Comparison of ENCODE assay signal across 1 cellular context in genomic region chr14:102900631-102901571, GRCh38.
TF ChIP-seq lines count a peak whose summit lies in the region.

No MANE protein-coding gene starts in this region.

TF ChIP-seq in GM12878, 131 proteins besides CTCF, POLR2A, EP300 and RAD21 (continued from another document and continues in another):
- TF ChIP-seq, protein P1, sequence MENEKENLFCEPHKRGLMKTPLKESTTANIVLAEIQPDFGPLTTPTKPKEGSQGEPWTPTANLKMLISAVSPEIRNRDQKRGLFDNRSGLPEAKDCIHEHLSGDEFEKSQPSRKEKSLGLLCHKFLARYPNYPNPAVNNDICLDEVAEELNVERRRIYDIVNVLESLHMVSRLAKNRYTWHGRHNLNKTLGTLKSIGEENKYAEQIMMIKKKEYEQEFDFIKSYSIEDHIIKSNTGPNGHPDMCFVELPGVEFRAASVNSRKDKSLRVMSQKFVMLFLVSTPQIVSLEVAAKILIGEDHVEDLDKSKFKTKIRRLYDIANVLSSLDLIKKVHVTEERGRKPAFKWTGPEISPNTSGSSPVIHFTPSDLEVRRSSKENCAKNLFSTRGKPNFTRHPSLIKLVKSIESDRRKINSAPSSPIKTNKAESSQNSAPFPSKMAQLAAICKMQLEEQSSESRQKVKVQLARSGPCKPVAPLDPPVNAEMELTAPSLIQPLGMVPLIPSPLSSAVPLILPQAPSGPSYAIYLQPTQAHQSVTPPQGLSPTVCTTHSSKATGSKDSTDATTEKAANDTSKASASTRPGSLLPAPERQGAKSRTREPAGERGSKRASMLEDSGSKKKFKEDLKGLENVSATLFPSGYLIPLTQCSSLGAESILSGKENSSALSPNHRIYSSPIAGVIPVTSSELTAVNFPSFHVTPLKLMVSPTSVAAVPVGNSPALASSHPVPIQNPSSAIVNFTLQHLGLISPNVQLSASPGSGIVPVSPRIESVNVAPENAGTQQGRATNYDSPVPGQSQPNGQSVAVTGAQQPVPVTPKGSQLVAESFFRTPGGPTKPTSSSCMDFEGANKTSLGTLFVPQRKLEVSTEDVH (IDR thresholded peaks at IDR 0.05; ENCODE audit: low read depth, partially characterized antibody): no peak
- TF ChIP-seq CEBPB (IDR thresholded peaks at IDR 0.05; ENCODE audit: borderline replicate concordance in 1 of 2, low read depth in 2 of 2, low read length in 2 of 2): no peak
- TF ChIP-seq, protein P2, sequence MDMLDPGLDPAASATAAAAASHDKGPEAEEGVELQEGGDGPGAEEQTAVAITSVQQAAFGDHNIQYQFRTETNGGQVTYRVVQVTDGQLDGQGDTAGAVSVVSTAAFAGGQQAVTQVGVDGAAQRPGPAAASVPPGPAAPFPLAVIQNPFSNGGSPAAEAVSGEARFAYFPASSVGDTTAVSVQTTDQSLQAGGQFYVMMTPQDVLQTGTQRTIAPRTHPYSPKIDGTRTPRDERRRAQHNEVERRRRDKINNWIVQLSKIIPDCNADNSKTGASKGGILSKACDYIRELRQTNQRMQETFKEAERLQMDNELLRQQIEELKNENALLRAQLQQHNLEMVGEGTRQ (IDR thresholded peaks at IDR 0.05; ENCODE audit: borderline replicate concordance, low read depth, low read length): no peak
- TF ChIP-seq SREBF2 (IDR thresholded peaks at IDR 0.05; ENCODE audit: low read length): no peak
- TF ChIP-seq ZZZ3 (IDR thresholded peaks at IDR 0.05; ENCODE audit: control insufficient read depth, insufficient read length, low read depth): no peak
- TF ChIP-seq IRF4 (IDR thresholded peaks at IDR 0.05; ENCODE audit: low read depth, low read length): 0 out of 2 replicates have a peak, but pooled peaks have one; percentile 17
- no peak for TF ChIP-seq SPI1 (IDR thresholded peaks at IDR 0.05; ENCODE audit: borderline replicate concordance, insufficient read depth, low read depth, low read length)
- TF ChIP-seq ZBTB4 (CRISPR knock-in tag; IDR thresholded peaks at IDR 0.05): no peak
- no peak for TF ChIP-seq TAF1 (IDR thresholded peaks at IDR 0.05; ENCODE audit: borderline replicate concordance, low read depth, low read length)
- 0 out of 3 replicates have a peak, but pooled peaks of 1 of the 2 experiments have one; percentile 22 for TF ChIP-seq EGR1 (IDR thresholded peaks at IDR 0.05; ENCODE audit: borderline replicate concordance in 1 of 2, low read depth in 2 of 2, low read length in 2 of 2)
- no peak for TF ChIP-seq SREBF1 (IDR thresholded peaks at IDR 0.05; ENCODE audit: low read length)
- TF ChIP-seq IKZF1 (conservative IDR thresholded peaks at IDR 0.05): no peak
- no peak for TF ChIP-seq STAT3 (IDR thresholded peaks at IDR 0.05; ENCODE audit: low read depth, low read length)
- no peak for TF ChIP-seq BRCA1 (IDR thresholded peaks at IDR 0.05; ENCODE audit: low read depth, low read length)
- TF ChIP-seq, protein P3, sequence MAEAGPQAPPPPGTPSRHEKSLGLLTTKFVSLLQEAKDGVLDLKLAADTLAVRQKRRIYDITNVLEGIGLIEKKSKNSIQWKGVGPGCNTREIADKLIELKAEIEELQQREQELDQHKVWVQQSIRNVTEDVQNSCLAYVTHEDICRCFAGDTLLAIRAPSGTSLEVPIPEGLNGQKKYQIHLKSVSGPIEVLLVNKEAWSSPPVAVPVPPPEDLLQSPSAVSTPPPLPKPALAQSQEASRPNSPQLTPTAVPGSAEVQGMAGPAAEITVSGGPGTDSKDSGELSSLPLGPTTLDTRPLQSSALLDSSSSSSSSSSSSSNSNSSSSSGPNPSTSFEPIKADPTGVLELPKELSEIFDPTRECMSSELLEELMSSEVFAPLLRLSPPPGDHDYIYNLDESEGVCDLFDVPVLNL (IDR thresholded peaks at IDR 0.05; ENCODE audit: low read depth, low read length): no peak
- TF ChIP-seq NFXL1 (IDR thresholded peaks at IDR 0.05; ENCODE audit: borderline replicate concordance): no peak
- peak; percentile 54; the same call in 1 of the 2 replicates for TF ChIP-seq GATAD2B (conservative IDR thresholded peaks at IDR 0.05; ENCODE audit: low read depth)
- TF ChIP-seq, protein P4, sequence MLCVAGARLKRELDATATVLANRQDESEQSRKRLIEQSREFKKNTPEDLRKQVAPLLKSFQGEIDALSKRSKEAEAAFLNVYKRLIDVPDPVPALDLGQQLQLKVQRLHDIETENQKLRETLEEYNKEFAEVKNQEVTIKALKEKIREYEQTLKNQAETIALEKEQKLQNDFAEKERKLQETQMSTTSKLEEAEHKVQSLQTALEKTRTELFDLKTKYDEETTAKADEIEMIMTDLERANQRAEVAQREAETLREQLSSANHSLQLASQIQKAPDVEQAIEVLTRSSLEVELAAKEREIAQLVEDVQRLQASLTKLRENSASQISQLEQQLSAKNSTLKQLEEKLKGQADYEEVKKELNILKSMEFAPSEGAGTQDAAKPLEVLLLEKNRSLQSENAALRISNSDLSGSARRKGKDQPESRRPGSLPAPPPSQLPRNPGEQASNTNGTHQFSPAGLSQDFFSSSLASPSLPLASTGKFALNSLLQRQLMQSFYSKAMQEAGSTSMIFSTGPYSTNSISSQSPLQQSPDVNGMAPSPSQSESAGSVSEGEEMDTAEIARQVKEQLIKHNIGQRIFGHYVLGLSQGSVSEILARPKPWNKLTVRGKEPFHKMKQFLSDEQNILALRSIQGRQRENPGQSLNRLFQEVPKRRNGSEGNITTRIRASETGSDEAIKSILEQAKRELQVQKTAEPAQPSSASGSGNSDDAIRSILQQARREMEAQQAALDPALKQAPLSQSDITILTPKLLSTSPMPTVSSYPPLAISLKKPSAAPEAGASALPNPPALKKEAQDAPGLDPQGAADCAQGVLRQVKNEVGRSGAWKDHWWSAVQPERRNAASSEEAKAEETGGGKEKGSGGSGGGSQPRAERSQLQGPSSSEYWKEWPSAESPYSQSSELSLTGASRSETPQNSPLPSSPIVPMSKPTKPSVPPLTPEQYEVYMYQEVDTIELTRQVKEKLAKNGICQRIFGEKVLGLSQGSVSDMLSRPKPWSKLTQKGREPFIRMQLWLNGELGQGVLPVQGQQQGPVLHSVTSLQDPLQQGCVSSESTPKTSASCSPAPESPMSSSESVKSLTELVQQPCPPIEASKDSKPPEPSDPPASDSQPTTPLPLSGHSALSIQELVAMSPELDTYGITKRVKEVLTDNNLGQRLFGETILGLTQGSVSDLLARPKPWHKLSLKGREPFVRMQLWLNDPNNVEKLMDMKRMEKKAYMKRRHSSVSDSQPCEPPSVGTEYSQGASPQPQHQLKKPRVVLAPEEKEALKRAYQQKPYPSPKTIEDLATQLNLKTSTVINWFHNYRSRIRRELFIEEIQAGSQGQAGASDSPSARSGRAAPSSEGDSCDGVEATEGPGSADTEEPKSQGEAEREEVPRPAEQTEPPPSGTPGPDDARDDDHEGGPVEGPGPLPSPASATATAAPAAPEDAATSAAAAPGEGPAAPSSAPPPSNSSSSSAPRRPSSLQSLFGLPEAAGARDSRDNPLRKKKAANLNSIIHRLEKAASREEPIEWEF (IDR thresholded peaks at IDR 0.05; ENCODE audit: insufficient replicate concordance, low read depth, low read length): no peak
- no peak for TF ChIP-seq JUND (IDR thresholded peaks at IDR 0.05; ENCODE audit: low read depth, low read length)
- TF ChIP-seq, protein P5, sequence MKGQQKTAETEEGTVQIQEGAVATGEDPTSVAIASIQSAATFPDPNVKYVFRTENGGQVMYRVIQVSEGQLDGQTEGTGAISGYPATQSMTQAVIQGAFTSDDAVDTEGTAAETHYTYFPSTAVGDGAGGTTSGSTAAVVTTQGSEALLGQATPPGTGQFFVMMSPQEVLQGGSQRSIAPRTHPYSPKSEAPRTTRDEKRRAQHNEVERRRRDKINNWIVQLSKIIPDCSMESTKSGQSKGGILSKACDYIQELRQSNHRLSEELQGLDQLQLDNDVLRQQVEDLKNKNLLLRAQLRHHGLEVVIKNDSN (IDR thresholded peaks at IDR 0.05; ENCODE audit: borderline replicate concordance, extremely low read length, insufficient read depth, low read depth, low read length): no peak
- no peak for TF ChIP-seq YBX1 (IDR thresholded peaks at IDR 0.05)
- TF ChIP-seq PRDM15 (CRISPR knock-in tag; IDR thresholded peaks at IDR 0.05): no peak
- no peak for TF ChIP-seq CBX5 (IDR thresholded peaks at IDR 0.05; ENCODE audit: low read depth)
- no peak for TF ChIP-seq TCF7 (IDR thresholded peaks at IDR 0.05; ENCODE audit: borderline replicate concordance)
- no peak for TF ChIP-seq PBX3 (IDR thresholded peaks at IDR 0.05; ENCODE audit: insufficient replicate concordance, low read depth, low read length)
- 0 out of 2 replicates have a peak, but pooled peaks have one; percentile 14 for TF ChIP-seq EED (IDR thresholded peaks at IDR 0.05; ENCODE audit: low read depth)
- no peak; the same call in 1 of the 2 replicates for TF ChIP-seq POLR2AphosphoS5 (IDR thresholded peaks at IDR 0.05; ENCODE audit: low read length)
- no peak for TF ChIP-seq NR2F1 (conservative IDR thresholded peaks at IDR 0.05)
- TF ChIP-seq, protein P6, sequence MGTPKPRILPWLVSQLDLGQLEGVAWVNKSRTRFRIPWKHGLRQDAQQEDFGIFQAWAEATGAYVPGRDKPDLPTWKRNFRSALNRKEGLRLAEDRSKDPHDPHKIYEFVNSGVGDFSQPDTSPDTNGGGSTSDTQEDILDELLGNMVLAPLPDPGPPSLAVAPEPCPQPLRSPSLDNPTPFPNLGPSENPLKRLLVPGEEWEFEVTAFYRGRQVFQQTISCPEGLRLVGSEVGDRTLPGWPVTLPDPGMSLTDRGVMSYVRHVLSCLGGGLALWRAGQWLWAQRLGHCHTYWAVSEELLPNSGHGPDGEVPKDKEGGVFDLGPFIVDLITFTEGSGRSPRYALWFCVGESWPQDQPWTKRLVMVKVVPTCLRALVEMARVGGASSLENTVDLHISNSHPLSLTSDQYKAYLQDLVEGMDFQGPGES (IDR thresholded peaks at IDR 0.05): no peak
- no peak for TF ChIP-seq FOXK2 (IDR thresholded peaks at IDR 0.05)
- no peak; the same call in 1 of the 2 replicates for TF ChIP-seq ZBED1 (IDR thresholded peaks at IDR 0.05; ENCODE audit: borderline replicate concordance)
- TF ChIP-seq SRF (IDR thresholded peaks at IDR 0.05; ENCODE audit: low read depth in 2 of 2, low read length in 2 of 2): no peak
- no peak for TF ChIP-seq ASH2L (IDR thresholded peaks at IDR 0.05; ENCODE audit: borderline replicate concordance, low read depth)
- no peak for TF ChIP-seq PML (IDR thresholded peaks at IDR 0.05; ENCODE audit: low read length)
- TF ChIP-seq CHD2 (IDR thresholded peaks at IDR 0.05; ENCODE audit: borderline replicate concordance, low read depth, low read length): 0 out of 2 replicates have a peak, but pooled peaks have one; percentile 23
